Comparison of ENCODE assay signal across 36 cellular contexts in the genomic region with DNA sequence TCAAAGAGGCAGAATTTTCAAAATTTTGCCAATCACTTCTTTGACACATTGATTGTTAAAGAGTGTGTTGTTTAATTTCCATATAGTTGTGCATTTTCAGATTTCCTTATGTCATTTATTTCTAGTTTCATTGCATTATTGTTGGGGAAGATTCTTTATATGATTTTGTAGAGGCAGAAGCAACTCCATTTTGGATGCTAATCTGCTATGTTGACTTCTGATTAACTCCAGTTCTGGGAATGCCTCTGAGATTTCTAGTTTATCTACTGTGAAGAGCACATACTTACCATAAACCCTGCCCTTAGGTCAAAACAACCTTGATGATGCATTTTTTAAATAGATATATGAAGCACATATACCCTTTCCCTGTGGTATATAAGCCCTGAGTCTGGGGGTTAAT.
"Had no signal": no experiment of that assay in that cellular context is flagged by ENCODE, and none has a peak within 500 bp of the region (broad histone marks: within the 10 kb centered on the region; RNA-seq: fewer than 3 reads in every experiment).

No MANE protein-coding gene starts in this region.

- ATAC-seq: activated T-cell treated with anti-CD3 and anti-CD28 coated beads, Interleukin-2, amount 50 U/mL, for 72 hours; activated T-helper 17 cell treated with anti-CD3 and anti-CD28 coated beads, Interleukin-2, amount 50 U/mL, for 72 hours had no signal

- H3K4me1 ChIP-seq: SJSA1 had no signal

- H3K27me3 Mint-ChIP-seq: IgD-negative memory B cell had no signal

- H3K27ac ChIP-seq: ascending aorta, cardiac muscle cell, SJSA1, WERI-Rb-1 had no signal

- H3K27me3 ChIP-seq: ascending aorta, cardiac muscle cell, MG63, SJSA1 had no signal

- H3K36me3 ChIP-seq: ascending aorta, cardiac muscle cell, MG63, SJSA1, WERI-Rb-1 had no signal

- H3K9me3 ChIP-seq: ascending aorta, SJSA1 had no signal

- H3K27ac Mint-ChIP-seq: activated CD4-positive, alpha-beta memory T cell treated with anti-CD3 and anti-CD28 coated beads, Interleukin-2, amount 10 ng/mL, durations not matched to agents 7 days and 5 days; activated naive CD4-positive, alpha-beta T cell treated with anti-CD3 and anti-CD28 coated beads, Interleukin-2, amount 50 U/mL, for 24 hours; activated naive CD8-positive, alpha-beta T cell treated with anti-CD3 and anti-CD28 coated beads, Interleukin-2, amount 10 ng/mL, durations not matched to agents 7 days and 5 days; activated T-cell treated with anti-CD3 and anti-CD28 coated beads, Interleukin-2, amount 50 U/mL, for 72 hours; activated T-helper 17 cell treated with anti-CD3 and anti-CD28 coated beads, Interleukin-2, amount 50 U/mL, for 72 hours; IgD-negative memory B cell had no signal

- DNase-seq: activated CD4-positive, alpha-beta memory T cell treated with anti-CD3 and anti-CD28 coated beads, Interleukin-2, amount 10 ng/mL, durations not matched to agents 7 days and 5 days; activated CD4-positive, alpha-beta T cell treated with anti-CD3 and anti-CD28 coated beads for 1 hour; activated CD4-positive, alpha-beta T cell treated with anti-CD3 and anti-CD28 coated beads for 48 hours; activated CD4-positive, CD25-positive, alpha-beta regulatory T cell; activated CD8-positive, alpha-beta memory T cell treated with anti-CD3 and anti-CD28 coated beads for 24 hours; activated effector memory CD4-positive, alpha-beta T cell treated with anti-CD3 and anti-CD28 coated beads, Interleukin-2, amount 50 U/mL, for 16 hours; activated naive CD4-positive, alpha-beta T cell; activated naive CD8-positive, alpha-beta T cell treated with anti-CD3 and anti-CD28 coated beads, Interleukin-2, amount 10 ng/mL, durations not matched to agents 7 days and 5 days; activated T-cell treated with anti-CD3 and anti-CD28 coated beads, Interleukin-2, amount 50 U/mL, for 1 hour; activated T-cell treated with anti-CD3 and anti-CD28 coated beads, Interleukin-2, amount 50 U/mL, for 72 hours; amygdala; Kasumi-1; KG1; MG63; NCI-H1092; NCI-H1417; NCI-H146; NCI-H187; NCI-H2029 treated with DMSO at 0.1 percent for 48 hours; NCI-H2107; NCI-H2171; NCI-H510A; NCI-H526; NCI-H748 treated with DMSO at 0.1 percent for 48 hours; SHP77; SW 1271; T-helper 1 cell; T1000; WERI-Rb-1 had no signal

- H3K4me1 Mint-ChIP-seq: activated CD4-positive, alpha-beta memory T cell treated with anti-CD3 and anti-CD28 coated beads, Interleukin-2, amount 10 ng/mL, durations not matched to agents 7 days and 5 days; activated naive CD4-positive, alpha-beta T cell treated with anti-CD3 and anti-CD28 coated beads, Interleukin-2, amount 50 U/mL, for 24 hours; activated naive CD8-positive, alpha-beta T cell treated with anti-CD3 and anti-CD28 coated beads, Interleukin-2, amount 10 ng/mL, durations not matched to agents 7 days and 5 days; activated T-helper 17 cell treated with anti-CD3 and anti-CD28 coated beads, Interleukin-2, amount 50 U/mL, for 72 hours; central memory CD8-positive, alpha-beta T cell had no signal

- H3K9me3 Mint-ChIP-seq: activated CD4-positive, alpha-beta memory T cell treated with anti-CD3 and anti-CD28 coated beads, Interleukin-2, amount 10 ng/mL, durations not matched to agents 7 days and 5 days had no signal

- H3K4me3 ChIP-seq: ascending aorta, cardiac muscle cell, MG63, SJSA1 had no signal

- H3K4me3 Mint-ChIP-seq: activated CD4-positive, alpha-beta memory T cell treated with anti-CD3 and anti-CD28 coated beads, Interleukin-2, amount 10 ng/mL, durations not matched to agents 7 days and 5 days; activated naive CD4-positive, alpha-beta T cell treated with anti-CD3 and anti-CD28 coated beads, Interleukin-2, amount 50 U/mL, for 24 hours; activated naive CD8-positive, alpha-beta T cell treated with anti-CD3 and anti-CD28 coated beads, Interleukin-2, amount 10 ng/mL, durations not matched to agents 7 days and 5 days; activated T-cell treated with anti-CD3 and anti-CD28 coated beads, Interleukin-2, amount 50 U/mL, for 72 hours; activated T-helper 17 cell treated with anti-CD3 and anti-CD28 coated beads, Interleukin-2, amount 50 U/mL, for 72 hours; central memory CD8-positive, alpha-beta T cell; IgD-negative memory B cell had no signal
